1 cellular context compared by ENCODE assay signal in the genomic region with DNA sequence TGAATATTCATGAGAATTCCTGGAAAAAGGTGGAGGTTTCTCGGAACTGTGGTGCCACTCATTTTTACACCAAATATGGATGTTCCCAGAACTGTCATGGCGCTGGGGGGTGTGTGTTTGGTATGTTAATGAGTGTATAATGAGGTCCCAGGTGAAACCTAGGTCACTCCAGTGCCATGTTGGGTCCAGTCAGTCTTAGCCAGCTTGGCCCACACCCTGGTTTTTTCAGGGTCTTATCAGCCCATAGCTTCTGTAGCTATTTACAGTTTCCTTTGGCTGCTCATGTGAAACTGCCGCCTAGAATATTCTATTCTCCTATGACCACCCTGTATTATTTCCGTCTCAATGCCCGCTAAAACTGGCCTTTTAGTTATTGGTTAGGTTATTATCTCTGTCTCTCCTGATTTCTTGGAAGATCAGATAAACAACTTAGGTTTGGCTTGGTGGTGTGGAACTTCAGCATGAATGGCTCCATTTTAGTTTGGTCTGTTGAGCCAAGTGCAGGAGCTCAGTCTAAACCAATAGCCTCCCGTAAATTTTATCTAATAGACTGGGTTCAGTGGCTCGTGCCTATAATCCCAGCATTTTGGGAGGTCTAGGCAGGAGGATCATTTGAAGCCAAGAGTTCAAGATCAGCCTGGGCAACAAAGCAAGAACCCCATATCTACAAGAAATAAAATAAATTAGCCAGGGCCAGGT.
TF ChIP-seq lines count a peak whose summit lies in the region.

No MANE protein-coding gene starts in this region.

TF ChIP-seq in K562, 482 proteins besides CTCF, POLR2A, EP300 and RAD21 (continued from another document and continues in another):
- TF ChIP-seq, protein P1, sequence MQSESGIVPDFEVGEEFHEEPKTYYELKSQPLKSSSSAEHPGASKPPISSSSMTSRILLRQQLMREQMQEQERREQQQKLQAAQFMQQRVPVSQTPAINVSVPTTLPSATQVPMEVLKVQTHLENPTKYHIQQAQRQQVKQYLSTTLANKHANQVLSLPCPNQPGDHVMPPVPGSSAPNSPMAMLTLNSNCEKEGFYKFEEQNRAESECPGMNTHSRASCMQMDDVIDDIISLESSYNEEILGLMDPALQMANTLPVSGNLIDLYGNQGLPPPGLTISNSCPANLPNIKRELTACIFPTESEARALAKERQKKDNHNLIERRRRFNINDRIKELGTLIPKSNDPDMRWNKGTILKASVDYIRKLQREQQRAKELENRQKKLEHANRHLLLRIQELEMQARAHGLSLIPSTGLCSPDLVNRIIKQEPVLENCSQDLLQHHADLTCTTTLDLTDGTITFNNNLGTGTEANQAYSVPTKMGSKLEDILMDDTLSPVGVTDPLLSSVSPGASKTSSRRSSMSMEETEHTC (IDR thresholded peaks at IDR 0.05), result peak; percentile 70; the same call in 1 of the 2 replicates
- TF ChIP-seq, protein P2, sequence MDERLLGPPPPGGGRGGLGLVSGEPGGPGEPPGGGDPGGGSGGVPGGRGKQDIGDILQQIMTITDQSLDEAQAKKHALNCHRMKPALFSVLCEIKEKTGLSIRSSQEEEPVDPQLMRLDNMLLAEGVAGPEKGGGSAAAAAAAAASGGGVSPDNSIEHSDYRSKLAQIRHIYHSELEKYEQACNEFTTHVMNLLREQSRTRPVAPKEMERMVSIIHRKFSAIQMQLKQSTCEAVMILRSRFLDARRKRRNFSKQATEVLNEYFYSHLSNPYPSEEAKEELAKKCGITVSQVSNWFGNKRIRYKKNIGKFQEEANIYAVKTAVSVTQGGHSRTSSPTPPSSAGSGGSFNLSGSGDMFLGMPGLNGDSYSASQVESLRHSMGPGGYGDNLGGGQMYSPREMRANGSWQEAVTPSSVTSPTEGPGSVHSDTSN (CRISPR knock-in tag; IDR thresholded peaks at IDR 0.05; ENCODE audit: low read depth), result no peak
- TF ChIP-seq, protein P2 (tag; conservative IDR thresholded peaks at IDR 0.05; ENCODE audit: low read depth), result peak; percentile 49; the same call in 1 of the 2 replicates
- TF ChIP-seq ZNF764 (CRISPR knock-in tag; IDR thresholded peaks at IDR 0.05; ENCODE audit: low read depth), result no peak
- TF ChIP-seq KLF6 (CRISPR knock-in tag; IDR thresholded peaks at IDR 0.05; ENCODE audit: borderline replicate concordance), result peak; percentile 94
- 0 out of 2 replicates have a peak, but pooled peaks have one; percentile 47 for TF ChIP-seq E2F3 (CRISPR knock-in tag; IDR thresholded peaks at IDR 0.05)
- no peak for TF ChIP-seq ZNF12 (CRISPR knock-in tag; IDR thresholded peaks at IDR 0.05)
- TF ChIP-seq EHMT2 (IDR thresholded peaks at IDR 0.05), result peak; percentile 76
- TF ChIP-seq, protein P3, sequence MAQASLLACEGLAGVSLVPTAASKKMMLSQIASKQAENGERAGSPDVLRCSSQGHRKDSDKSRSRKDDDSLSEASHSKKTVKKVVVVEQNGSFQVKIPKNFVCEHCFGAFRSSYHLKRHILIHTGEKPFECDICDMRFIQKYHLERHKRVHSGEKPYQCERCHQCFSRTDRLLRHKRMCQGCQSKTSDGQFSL (CRISPR knock-in tag; IDR thresholded peaks at IDR 0.05), result no peak
- TF ChIP-seq, protein P3 (tag; IDR thresholded peaks at IDR 0.05), result peak in 1 of 2 experiments; percentile 81; a peak in 1 of 4 replicates
- TF ChIP-seq TBL1XR1 (IDR thresholded peaks at IDR 0.05; ENCODE audit: low read length in 2 of 2), result peak in 1 of 2 experiments; percentile 68; a peak in 2 of 4 replicates
- peak; percentile 66 for TF ChIP-seq CXXC5 (CRISPR knock-in tag; IDR thresholded peaks at IDR 0.05)
- peak; percentile 43 for TF ChIP-seq CCNT2 (IDR thresholded peaks at IDR 0.05; ENCODE audit: borderline replicate concordance, extremely low read depth, insufficient read length, low read depth, low read length)
- peak; percentile 63 for TF ChIP-seq FOSL1 (tag; conservative IDR thresholded peaks at IDR 0.05)
- TF ChIP-seq MYNN (IDR thresholded peaks at IDR 0.05), result peak; percentile 46; the same call in 1 of the 2 replicates
- TF ChIP-seq MYNN (CRISPR knock-in tag; IDR thresholded peaks at IDR 0.05), result no peak
- TF ChIP-seq RHOXF2B (CRISPR knock-in tag; conservative IDR thresholded peaks at IDR 0.05), result 0 out of 2 replicates have a peak, but pooled peaks have one; percentile 66
- TF ChIP-seq FOXA3 (CRISPR knock-in tag; conservative IDR thresholded peaks at IDR 0.05 in 1 of 2, IDR thresholded peaks at IDR 0.05 in 1 of 2), result peak in 1 of 2 experiments; percentile 44; a peak in 2 of 4 replicates
- peak; percentile 22; the same call in 1 of the 2 replicates for TF ChIP-seq GATAD2A (IDR thresholded peaks at IDR 0.05)
- no peak for TF ChIP-seq RBM22 (IDR thresholded peaks at IDR 0.05; ENCODE audit: low read depth, low read length, poor library complexity, severe bottlenecking)
- TF ChIP-seq TBP (optimal IDR thresholded peaks at IDR 0.05; ENCODE audit: low read depth, low read length), result peak; percentile 35
- no peak for TF ChIP-seq PRMT5 (CRISPR knock-in tag; IDR thresholded peaks at IDR 0.05)
- TF ChIP-seq MTA1 (IDR thresholded peaks at IDR 0.05; ENCODE audit: borderline replicate concordance), result peak; percentile 72
- TF ChIP-seq, protein P4, sequence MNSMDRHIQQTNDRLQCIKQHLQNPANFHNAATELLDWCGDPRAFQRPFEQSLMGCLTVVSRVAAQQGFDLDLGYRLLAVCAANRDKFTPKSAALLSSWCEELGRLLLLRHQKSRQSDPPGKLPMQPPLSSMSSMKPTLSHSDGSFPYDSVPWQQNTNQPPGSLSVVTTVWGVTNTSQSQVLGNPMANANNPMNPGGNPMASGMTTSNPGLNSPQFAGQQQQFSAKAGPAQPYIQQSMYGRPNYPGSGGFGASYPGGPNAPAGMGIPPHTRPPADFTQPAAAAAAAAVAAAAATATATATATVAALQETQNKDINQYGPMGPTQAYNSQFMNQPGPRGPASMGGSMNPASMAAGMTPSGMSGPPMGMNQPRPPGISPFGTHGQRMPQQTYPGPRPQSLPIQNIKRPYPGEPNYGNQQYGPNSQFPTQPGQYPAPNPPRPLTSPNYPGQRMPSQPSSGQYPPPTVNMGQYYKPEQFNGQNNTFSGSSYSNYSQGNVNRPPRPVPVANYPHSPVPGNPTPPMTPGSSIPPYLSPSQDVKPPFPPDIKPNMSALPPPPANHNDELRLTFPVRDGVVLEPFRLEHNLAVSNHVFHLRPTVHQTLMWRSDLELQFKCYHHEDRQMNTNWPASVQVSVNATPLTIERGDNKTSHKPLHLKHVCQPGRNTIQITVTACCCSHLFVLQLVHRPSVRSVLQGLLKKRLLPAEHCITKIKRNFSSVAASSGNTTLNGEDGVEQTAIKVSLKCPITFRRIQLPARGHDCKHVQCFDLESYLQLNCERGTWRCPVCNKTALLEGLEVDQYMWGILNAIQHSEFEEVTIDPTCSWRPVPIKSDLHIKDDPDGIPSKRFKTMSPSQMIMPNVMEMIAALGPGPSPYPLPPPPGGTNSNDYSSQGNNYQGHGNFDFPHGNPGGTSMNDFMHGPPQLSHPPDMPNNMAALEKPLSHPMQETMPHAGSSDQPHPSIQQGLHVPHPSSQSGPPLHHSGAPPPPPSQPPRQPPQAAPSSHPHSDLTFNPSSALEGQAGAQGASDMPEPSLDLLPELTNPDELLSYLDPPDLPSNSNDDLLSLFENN (IDR thresholded peaks at IDR 0.05; ENCODE audit: low read depth in 2 of 2, low read length in 2 of 2), result peak in 1 of 2 experiments; percentile 46; a peak in 2 of 4 replicates
- peak; percentile 65; the same call in 1 of the 2 replicates for TF ChIP-seq HSF4 (CRISPR knock-in tag; IDR thresholded peaks at IDR 0.05; ENCODE audit: borderline replicate concordance)
- no peak for TF ChIP-seq KAT8 (IDR thresholded peaks at IDR 0.05; ENCODE audit: low read depth)
- TF ChIP-seq, protein P5, sequence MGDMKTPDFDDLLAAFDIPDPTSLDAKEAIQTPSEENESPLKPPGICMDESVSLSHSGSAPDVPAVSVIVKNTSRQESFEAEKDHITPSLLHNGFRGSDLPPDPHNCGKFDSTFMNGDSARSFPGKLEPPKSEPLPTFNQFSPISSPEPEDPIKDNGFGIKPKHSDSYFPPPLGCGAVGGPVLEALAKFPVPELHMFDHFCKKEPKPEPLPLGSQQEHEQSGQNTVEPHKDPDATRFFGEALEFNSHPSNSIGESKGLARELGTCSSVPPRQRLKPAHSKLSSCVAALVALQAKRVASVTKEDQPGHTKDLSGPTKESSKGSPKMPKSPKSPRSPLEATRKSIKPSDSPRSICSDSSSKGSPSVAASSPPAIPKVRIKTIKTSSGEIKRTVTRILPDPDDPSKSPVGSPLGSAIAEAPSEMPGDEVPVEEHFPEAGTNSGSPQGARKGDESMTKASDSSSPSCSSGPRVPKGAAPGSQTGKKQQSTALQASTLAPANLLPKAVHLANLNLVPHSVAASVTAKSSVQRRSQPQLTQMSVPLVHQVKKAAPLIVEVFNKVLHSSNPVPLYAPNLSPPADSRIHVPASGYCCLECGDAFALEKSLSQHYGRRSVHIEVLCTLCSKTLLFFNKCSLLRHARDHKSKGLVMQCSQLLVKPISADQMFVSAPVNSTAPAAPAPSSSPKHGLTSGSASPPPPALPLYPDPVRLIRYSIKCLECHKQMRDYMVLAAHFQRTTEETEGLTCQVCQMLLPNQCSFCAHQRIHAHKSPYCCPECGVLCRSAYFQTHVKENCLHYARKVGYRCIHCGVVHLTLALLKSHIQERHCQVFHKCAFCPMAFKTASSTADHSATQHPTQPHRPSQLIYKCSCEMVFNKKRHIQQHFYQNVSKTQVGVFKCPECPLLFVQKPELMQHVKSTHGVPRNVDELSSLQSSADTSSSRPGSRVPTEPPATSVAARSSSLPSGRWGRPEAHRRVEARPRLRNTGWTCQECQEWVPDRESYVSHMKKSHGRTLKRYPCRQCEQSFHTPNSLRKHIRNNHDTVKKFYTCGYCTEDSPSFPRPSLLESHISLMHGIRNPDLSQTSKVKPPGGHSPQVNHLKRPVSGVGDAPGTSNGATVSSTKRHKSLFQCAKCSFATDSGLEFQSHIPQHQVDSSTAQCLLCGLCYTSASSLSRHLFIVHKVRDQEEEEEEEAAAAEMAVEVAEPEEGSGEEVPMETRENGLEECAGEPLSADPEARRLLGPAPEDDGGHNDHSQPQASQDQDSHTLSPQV (IDR thresholded peaks at IDR 0.05), result peak; percentile 99
- no peak for TF ChIP-seq CCAR2 (IDR thresholded peaks at IDR 0.05; ENCODE audit: low read depth, low read length)
- TF ChIP-seq CC2D1A (IDR thresholded peaks at IDR 0.05), result 0 out of 2 replicates have a peak, but pooled peaks have one; percentile 12
- TF ChIP-seq, protein P6, sequence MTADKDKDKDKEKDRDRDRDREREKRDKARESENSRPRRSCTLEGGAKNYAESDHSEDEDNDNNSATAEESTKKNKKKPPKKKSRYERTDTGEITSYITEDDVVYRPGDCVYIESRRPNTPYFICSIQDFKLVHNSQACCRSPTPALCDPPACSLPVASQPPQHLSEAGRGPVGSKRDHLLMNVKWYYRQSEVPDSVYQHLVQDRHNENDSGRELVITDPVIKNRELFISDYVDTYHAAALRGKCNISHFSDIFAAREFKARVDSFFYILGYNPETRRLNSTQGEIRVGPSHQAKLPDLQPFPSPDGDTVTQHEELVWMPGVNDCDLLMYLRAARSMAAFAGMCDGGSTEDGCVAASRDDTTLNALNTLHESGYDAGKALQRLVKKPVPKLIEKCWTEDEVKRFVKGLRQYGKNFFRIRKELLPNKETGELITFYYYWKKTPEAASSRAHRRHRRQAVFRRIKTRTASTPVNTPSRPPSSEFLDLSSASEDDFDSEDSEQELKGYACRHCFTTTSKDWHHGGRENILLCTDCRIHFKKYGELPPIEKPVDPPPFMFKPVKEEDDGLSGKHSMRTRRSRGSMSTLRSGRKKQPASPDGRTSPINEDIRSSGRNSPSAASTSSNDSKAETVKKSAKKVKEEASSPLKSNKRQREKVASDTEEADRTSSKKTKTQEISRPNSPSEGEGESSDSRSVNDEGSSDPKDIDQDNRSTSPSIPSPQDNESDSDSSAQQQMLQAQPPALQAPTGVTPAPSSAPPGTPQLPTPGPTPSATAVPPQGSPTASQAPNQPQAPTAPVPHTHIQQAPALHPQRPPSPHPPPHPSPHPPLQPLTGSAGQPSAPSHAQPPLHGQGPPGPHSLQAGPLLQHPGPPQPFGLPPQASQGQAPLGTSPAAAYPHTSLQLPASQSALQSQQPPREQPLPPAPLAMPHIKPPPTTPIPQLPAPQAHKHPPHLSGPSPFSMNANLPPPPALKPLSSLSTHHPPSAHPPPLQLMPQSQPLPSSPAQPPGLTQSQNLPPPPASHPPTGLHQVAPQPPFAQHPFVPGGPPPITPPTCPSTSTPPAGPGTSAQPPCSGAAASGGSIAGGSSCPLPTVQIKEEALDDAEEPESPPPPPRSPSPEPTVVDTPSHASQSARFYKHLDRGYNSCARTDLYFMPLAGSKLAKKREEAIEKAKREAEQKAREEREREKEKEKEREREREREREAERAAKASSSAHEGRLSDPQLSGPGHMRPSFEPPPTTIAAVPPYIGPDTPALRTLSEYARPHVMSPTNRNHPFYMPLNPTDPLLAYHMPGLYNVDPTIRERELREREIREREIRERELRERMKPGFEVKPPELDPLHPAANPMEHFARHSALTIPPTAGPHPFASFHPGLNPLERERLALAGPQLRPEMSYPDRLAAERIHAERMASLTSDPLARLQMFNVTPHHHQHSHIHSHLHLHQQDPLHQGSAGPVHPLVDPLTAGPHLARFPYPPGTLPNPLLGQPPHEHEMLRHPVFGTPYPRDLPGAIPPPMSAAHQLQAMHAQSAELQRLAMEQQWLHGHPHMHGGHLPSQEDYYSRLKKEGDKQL (CRISPR knock-in tag; IDR thresholded peaks at IDR 0.05; ENCODE audit: borderline replicate concordance), result no peak
- TF ChIP-seq ZKSCAN8 (CRISPR knock-in tag; IDR thresholded peaks at IDR 0.05), result peak; percentile 45; the same call in 1 of the 2 replicates
- no peak for TF ChIP-seq RBM39 (optimal IDR thresholded peaks at IDR 0.05; ENCODE audit: low read depth, low read length)
- peak; percentile 71 for TF ChIP-seq NEUROD1 (IDR thresholded peaks at IDR 0.05; ENCODE audit: borderline replicate concordance, low read depth, low read length, partially characterized antibody)
- no peak for TF ChIP-seq POU5F1 (IDR thresholded peaks at IDR 0.05; ENCODE audit: borderline replicate concordance, low read depth, low read length, partially characterized antibody)
- peak; percentile 61; the same call in 1 of the 2 replicates for TF ChIP-seq MBD2 (IDR thresholded peaks at IDR 0.05; ENCODE audit: borderline replicate concordance, low read depth)
- TF ChIP-seq SMARCE1 (IDR thresholded peaks at IDR 0.05), result peak; percentile 76
- peak; percentile 34 for TF ChIP-seq HDAC2 (IDR thresholded peaks at IDR 0.05)
- no peak for TF ChIP-seq SREBF2 (CRISPR knock-in tag; IDR thresholded peaks at IDR 0.05)
- TF ChIP-seq FOXA1 (IDR thresholded peaks at IDR 0.05; ENCODE audit: borderline replicate concordance), result no peak
